Comparison of ENCODE assay signal across 20 cellular contexts in the genomic region with DNA sequence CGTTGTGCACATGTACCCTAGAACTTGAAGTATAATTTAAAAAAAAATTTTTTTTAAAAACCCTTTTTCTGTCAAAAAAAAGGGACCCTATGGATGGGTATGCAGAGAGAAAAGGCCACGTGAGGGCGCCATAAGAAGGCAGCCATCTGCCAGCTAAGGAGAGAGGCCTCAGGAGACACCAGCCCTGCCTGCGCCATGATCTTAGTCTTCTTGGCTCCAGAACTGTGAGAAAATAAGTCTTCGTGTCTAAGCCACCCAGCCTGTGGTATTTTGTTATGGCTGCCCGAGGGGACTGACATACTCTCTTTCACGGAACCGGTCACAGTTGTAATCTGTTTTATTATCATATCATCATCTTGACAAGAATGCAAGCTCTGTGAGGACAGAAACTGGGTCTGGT.
"Had no signal": no experiment of that assay in that cellular context is flagged by ENCODE, and none has a peak within 500 bp of the region (broad histone marks: within the 10 kb centered on the region; RNA-seq: fewer than 3 reads in every experiment).

No MANE protein-coding gene starts in this region.

- H3K4me1 ChIP-seq: body of pancreas, colonic mucosa, gastroesophageal sphincter, parathyroid adenoma had no signal

- DNase-seq: activated CD4-positive, alpha-beta T cell treated with anti-CD3 and anti-CD28 coated beads, Interleukin-2, amount 10 ng/mL, durations not matched to agents 24 days and 14 days; activated CD4-positive, CD25-positive, alpha-beta regulatory T cell; activated CD8-positive, alpha-beta T cell treated with anti-CD3 and anti-CD28 coated beads for 36 hours; activated naive CD4-positive, alpha-beta T cell treated with Interleukin-2 at 50 U/mL for 16 hours; activated T-cell treated with anti-CD3 and anti-CD28 coated beads, Interleukin-2, amount 50 U/mL, for 1 hour; body of pancreas; caudate nucleus; colonic mucosa; heart right ventricle; immature natural killer cell; mesenchymal stem cell; naive thymus-derived CD4-positive, alpha-beta T cell; sigmoid colon; stimulated activated CD4-positive, alpha-beta T cell treated with anti-CD3 and anti-CD28 coated beads, Interleukin-4, amount 100 ng/mL, for 24 hours; stomach had no signal

- H3K9me3 ChIP-seq: body of pancreas, colonic mucosa, gastroesophageal sphincter, heart right ventricle, neutrophil, sigmoid colon, stomach had no signal

- H3K4me3 ChIP-seq: body of pancreas, colonic mucosa, gastroesophageal sphincter, heart right ventricle, sigmoid colon, stomach had no signal

- H3K79me2 ChIP-seq: parathyroid adenoma had no signal

- H3K36me3 ChIP-seq: colonic mucosa, gastroesophageal sphincter, heart right ventricle, neutrophil, sigmoid colon, stomach had no signal

- ATAC-seq: activated CD8-positive, alpha-beta T cell treated with anti-CD3 and anti-CD28 coated beads for 36 hours; activated T-helper 17 cell treated with anti-CD3 and anti-CD28 coated beads, Interleukin-2, amount 50 U/mL, for 72 hours; body of pancreas; gastroesophageal sphincter; heart right ventricle; naive thymus-derived CD4-positive, alpha-beta T cell; stimulated activated effector memory CD8-positive, alpha-beta T cell treated with anti-CD3 and anti-CD28 coated beads, Interleukin-12 subunit alpha, Interleukin-12 subunit beta, amount 100 ng/mL, for 72 hours had no signal

- H2AFZ ChIP-seq: parathyroid adenoma had no signal

- H3K9ac ChIP-seq: parathyroid adenoma had no signal

- H3K27me3 ChIP-seq: body of pancreas, colonic mucosa, gastroesophageal sphincter, heart right ventricle, neutrophil, sigmoid colon, stomach had no signal

- H3K27ac ChIP-seq: body of pancreas, colonic mucosa, gastroesophageal sphincter, heart right ventricle, neutrophil, parathyroid adenoma, sigmoid colon, stomach had no signal
